Comparison of ENCODE assay signal across 28 cellular contexts in genomic region chr6:10230533-10230932, GRCh38.
"Had no signal": no experiment of that assay in that cellular context is flagged by ENCODE, and none has a peak within 500 bp of the region (broad histone marks: within the 10 kb centered on the region; RNA-seq: fewer than 3 reads in every experiment).

No MANE protein-coding gene starts in this region.

- H3K4me3 Mint-ChIP-seq: activated CD4-positive, alpha-beta T cell treated with anti-CD3 and anti-CD28 coated beads for 36 hours; activated CD4-positive, alpha-beta T cell treated with anti-CD3 and anti-CD28 coated beads, Interleukin-2, amount 10 ng/mL, durations not matched to agents 7 days and 5 days; activated CD8-positive, alpha-beta T cell treated with anti-CD3 and anti-CD28 coated beads, Interleukin-2, amount 10 ng/mL, durations not matched to agents 7 days and 5 days; activated naive CD4-positive, alpha-beta T cell treated with anti-CD3 and anti-CD28 coated beads, Interleukin-2, amount 10 ng/mL, durations not matched to agents 7 days and 5 days; activated naive CD8-positive, alpha-beta T cell treated with anti-CD3 and anti-CD28 coated beads for 36 hours; activated T-cell treated with anti-CD3 and anti-CD28 coated beads, Interleukin-2, amount 50 U/mL, for 4 hours; T-helper 1 cell treated with Interleukin-12 subunit alpha and Interleukin-12 subunit beta and Interleukin-4 antibody, amounts not matched to agents 30 μg/mL and 1 μg/mL, for 36 hours; T-helper 2 cell treated with Interferon-gamma antibody and Interleukin-4, amounts not matched to agents 5 μg/mL and 100 μg/mL, for 36 hours; WTC11 had no signal

- H3K36me3 Mint-ChIP-seq: activated naive CD4-positive, alpha-beta T cell treated with anti-CD3 and anti-CD28 coated beads, Interleukin-2, amount 10 ng/mL, durations not matched to agents 7 days and 5 days; activated naive CD8-positive, alpha-beta T cell treated with anti-CD3 and anti-CD28 coated beads for 36 hours had no signal

- H3K27me3 Mint-ChIP-seq: activated CD4-positive, alpha-beta T cell treated with anti-CD3 and anti-CD28 coated beads for 36 hours; activated CD4-positive, alpha-beta T cell treated with anti-CD3 and anti-CD28 coated beads, Interleukin-2, amount 10 ng/mL, durations not matched to agents 7 days and 5 days; activated naive CD4-positive, alpha-beta T cell treated with anti-CD3 and anti-CD28 coated beads, Interleukin-2, amount 10 ng/mL, durations not matched to agents 7 days and 5 days; activated naive CD8-positive, alpha-beta T cell treated with anti-CD3 and anti-CD28 coated beads for 36 hours had no signal

- H3K9me3 Mint-ChIP-seq: activated CD4-positive, alpha-beta T cell treated with anti-CD3 and anti-CD28 coated beads, Interleukin-2, amount 10 ng/mL, durations not matched to agents 7 days and 5 days had no signal

- H3K27ac Mint-ChIP-seq: activated CD4-positive, alpha-beta T cell treated with anti-CD3 and anti-CD28 coated beads for 36 hours; activated CD4-positive, alpha-beta T cell treated with anti-CD3 and anti-CD28 coated beads, Interleukin-2, amount 10 ng/mL, durations not matched to agents 7 days and 5 days; activated CD8-positive, alpha-beta T cell treated with anti-CD3 and anti-CD28 coated beads, Interleukin-2, amount 10 ng/mL, durations not matched to agents 7 days and 5 days; activated naive CD4-positive, alpha-beta T cell treated with anti-CD3 and anti-CD28 coated beads, Interleukin-2, amount 10 ng/mL, durations not matched to agents 7 days and 5 days; activated naive CD8-positive, alpha-beta T cell treated with anti-CD3 and anti-CD28 coated beads for 36 hours; T-helper 1 cell treated with Interleukin-12 subunit alpha and Interleukin-12 subunit beta and Interleukin-4 antibody, amounts not matched to agents 30 μg/mL and 1 μg/mL, for 36 hours; T-helper 2 cell treated with Interferon-gamma antibody and Interleukin-4, amounts not matched to agents 5 μg/mL and 100 μg/mL, for 36 hours; WTC11 had no signal

- H3K4me1 Mint-ChIP-seq: activated CD4-positive, alpha-beta T cell treated with anti-CD3 and anti-CD28 coated beads for 36 hours; activated CD4-positive, alpha-beta T cell treated with anti-CD3 and anti-CD28 coated beads, Interleukin-2, amount 10 ng/mL, durations not matched to agents 7 days and 5 days; activated naive CD4-positive, alpha-beta T cell treated with anti-CD3 and anti-CD28 coated beads, Interleukin-2, amount 10 ng/mL, durations not matched to agents 7 days and 5 days; activated naive CD8-positive, alpha-beta T cell treated with anti-CD3 and anti-CD28 coated beads for 36 hours; WTC11 had no signal

- ATAC-seq: activated CD4-positive, alpha-beta T cell treated with anti-CD3 and anti-CD28 coated beads for 36 hours; activated CD4-positive, CD25-positive, alpha-beta regulatory T cell treated with anti-CD3 and anti-CD28 coated beads, Interleukin-2, amount 50 U/mL, for 24 hours; activated CD8-positive, alpha-beta T cell treated with anti-CD3 and anti-CD28 coated beads, Interleukin-2, amount 10 ng/mL, durations not matched to agents 7 days and 5 days; activated T-cell treated with anti-CD3 and anti-CD28 coated beads, Interleukin-2, amount 50 U/mL, for 4 hours; WTC11 had no signal

- DNase-seq: activated CD4-positive, alpha-beta T cell treated with anti-CD3 and anti-CD28 coated beads for 36 hours; activated CD4-positive, alpha-beta T cell treated with anti-CD3 and anti-CD28 coated beads, Interleukin-2, amount 10 ng/mL, durations not matched to agents 7 days and 5 days; activated CD4-positive, alpha-beta T cell treated with anti-CD3 and anti-CD28 coated beads, Interleukin-2, amount 50 U/mL, for 48 hours; activated CD8-positive, alpha-beta T cell treated with anti-CD3 and anti-CD28 coated beads, Interleukin-2, amount 10 ng/mL, durations not matched to agents 7 days and 5 days; activated effector memory CD4-positive, alpha-beta T cell treated with Interleukin-2 at 50 U/mL for 16 hours; activated naive CD4-positive, alpha-beta T cell treated with anti-CD3 and anti-CD28 coated beads, Interleukin-2, amount 10 ng/mL, durations not matched to agents 7 days and 5 days; activated naive CD8-positive, alpha-beta T cell treated with anti-CD3 and anti-CD28 coated beads for 36 hours; activated T-cell treated with anti-CD3 and anti-CD28 coated beads, Interleukin-2, amount 50 U/mL, for 4 hours; amniotic stem cell; aorta; brain microvascular endothelial cell; central memory CD4-positive, alpha-beta T cell; MM.1S; MV-4-11; NCI-H1092; NCI-H1417; NCI-H187 treated with DMSO at 0.1 percent for 48 hours; NCI-H2081; NCI-H2171 treated with DMSO at 0.1 percent for 48 hours; NCI-H2227 treated with DMSO at 0.1 percent for 48 hours; NCI-H446; NCI-H510A treated with DMSO at 0.1 percent for 48 hours; SHP77; SJCRH30 had no signal
